ENCODE assay signal across 10 cellular contexts in genomic region chrX:23434356-23434884, GRCh38.
A peak's percentile ranks its signal among the peaks of the same experiment; 100 is the strongest.
DNase-seq lines count a peak whose midpoint lies in the region; ATAC-seq and TF ChIP-seq lines count a peak whose summit lies in the region.
"Had no signal": no experiment of that assay in that cellular context is flagged by ENCODE, and none has a peak within 500 bp of the region (broad histone marks: within the 10 kb centered on the region; RNA-seq: fewer than 3 reads in every experiment).

No MANE protein-coding gene starts in this region.

- H3K36me3 ChIP-seq in fibroblast of lung (ENCODE audit: control insufficient read depth, insufficient read depth, low read length) = no peaks in the 10 kb centered on the region
- H3K36me3 ChIP-seq in thyroid gland = no peaks in the 10 kb centered on the region

- no peak overlapping the region for H3K4ac ChIP-seq in H9 (ENCODE audit: low read depth, low read length)

- H2BK20ac ChIP-seq in H9 (ENCODE audit: low read depth, low read length, poor library complexity, severe bottlenecking) = no peak overlapping the region

- intact Hi-C loops in thyroid gland (cut with DNase I) = no loop called here

- no peak overlapping the region for H4K8ac ChIP-seq in H9 (replicated peaks; ENCODE audit: insufficient read length, low read depth, low read length)

- H2BK5ac ChIP-seq in H9 (ENCODE audit: insufficient read length, low read length) = no peak overlapping the region

- no peak overlapping the region for H2AK5ac ChIP-seq in H9 (ENCODE audit: insufficient read length, low read length)

- WGBS in thyroid gland, 2 donors = 68 to 82% methylated on average over 3 of the region's 3 CpGs
- no CpG with 5 or more reads among the region's 3 CpGs for WGBS in H9 (ENCODE audit: extremely low coverage, insufficient read length, low lambda C conversion rate)

- H3K27ac ChIP-seq in RWPE1 (peak overlapping the region; percentile 39; the same call in 1 of the 2 replicates), fibroblast of lung (ENCODE audit: insufficient read depth, low read length) (no peak overlapping the region), thyroid gland (no peak overlapping the region), H9 (ENCODE audit: insufficient read length, low read depth, low read length) (no peak overlapping the region)

- H3K27me3 Mint-ChIP-seq in mesothelial cell of epicardium (ENCODE audit: low read depth) (no peaks in the 10 kb centered on the region), H9 (ENCODE audit: low read depth) (no peaks in the 10 kb centered on the region)

- ATAC-seq in HG02973 (IDR thresholded peaks at IDR 0.05; ENCODE audit: unreplicated experiment) = no peak

- H3T11ph ChIP-seq in H9 (ENCODE audit: low read length) = no peak overlapping the region

- H3K23ac ChIP-seq in H9 (ENCODE audit: insufficient read length, low read depth, low read length) = no peak overlapping the region

- H3K14ac ChIP-seq in H9 (ENCODE audit: insufficient read depth, low read length) = no peak overlapping the region

- no peak overlapping the region for H4K91ac ChIP-seq in H9 (ENCODE audit: insufficient read length, low read depth, low read length)

- H2AFZ ChIP-seq in fibroblast of lung (ENCODE audit: low read length) = no peak overlapping the region
- H2AFZ ChIP-seq in H9 (ENCODE audit: low read length) = no peak overlapping the region

- no peaks in the 10 kb centered on the region for H3K27me3 ChIP-seq in fibroblast of lung (ENCODE audit: control insufficient read depth, insufficient read depth, low read length)
- no peaks in the 10 kb centered on the region for H3K27me3 ChIP-seq in thyroid gland
- no peaks in the 10 kb centered on the region for H3K27me3 ChIP-seq in H9 (ENCODE audit: insufficient read depth, low read length)

- H3K56ac ChIP-seq in H9 (ENCODE audit: insufficient read length, low read depth, low read length) = no peak overlapping the region

- no peaks in the 10 kb centered on the region for H3K79me1 ChIP-seq in H9 (ENCODE audit: insufficient read depth, low read depth, low read length, poor library complexity, severe bottlenecking)

- no peaks in the 10 kb centered on the region for H3K4me1 ChIP-seq in fibroblast of lung (ENCODE audit: control insufficient read depth, extremely low read depth, insufficient read depth, low read length)
- H3K4me1 ChIP-seq in thyroid gland = no peaks in the 10 kb centered on the region
- peaks cover 11% of the 10 kb centered on the region for H3K4me1 ChIP-seq in H9 (ENCODE audit: insufficient read depth, low read length)

- DNase-seq in RWPE1 (ENCODE audit: low spot score) (no peak), fibroblast of lung (ENCODE audit: low read depth in 2 of 2) (peak; percentile 90 to 95), mesothelial cell of epicardium (ENCODE audit: low spot score in 2 of 2, unreplicated experiment in 2 of 2) (no peak), thyroid gland (peak; percentile 51 to 83), NCI-H2029 treated with DMSO at 0.1 percent for 48 hours (lab: John Stamatoyannopoulos, UW) (no peak), HuH-7 (ENCODE audit: low spot score) (no peak), H9 (no peak)
- DNase-seq: activated T-cell treated with anti-CD3 and anti-CD28 coated beads, Interleukin-2, amount 50 U/mL, for 48 hours; T-helper 9 cell had no signal

- no peaks in the 10 kb centered on the region for H3K9me3 ChIP-seq in fibroblast of lung (ENCODE audit: control insufficient read depth, insufficient read depth, low read depth, low read length)
- H3K9me3 ChIP-seq in thyroid gland = no peaks in the 10 kb centered on the region
- H3K9me3 ChIP-seq in H9 (ENCODE audit: control insufficient read depth, low read depth, low read length) = no peaks in the 10 kb centered on the region

- H2BK120ac ChIP-seq in H9 (ENCODE audit: low read depth, low read length, poor library complexity, severe bottlenecking) = no peak overlapping the region

- no peak for TF ChIP-seq POLR2A in thyroid gland (IDR thresholded peaks at IDR 0.05)

- TF ChIP-seq CTCF in RWPE1 (conservative IDR thresholded peaks at IDR 0.05; ENCODE audit: low read depth) (no peak), fibroblast of lung (conservative IDR thresholded peaks at IDR 0.05 in 1 of 2, IDR thresholded peaks at IDR 0.05 in 1 of 2; ENCODE audit: low read depth in 1 of 2, low read length in 2 of 2) (no peak), mesothelial cell of epicardium (IDR thresholded peaks at IDR 0.05; ENCODE audit: unreplicated experiment) (no peak), thyroid gland (IDR thresholded peaks at IDR 0.05) (no peak), H9 (conservative IDR thresholded peaks at IDR 0.05) (no peak)

- H3K4me2 ChIP-seq in fibroblast of lung (ENCODE audit: extremely low read depth, insufficient read depth, low read length) = no peak overlapping the region
- H3K4me2 ChIP-seq in H9 (ENCODE audit: insufficient read depth, insufficient read length, low read length) = no peak overlapping the region

- no peak overlapping the region for H4K5ac ChIP-seq in H9 (ENCODE audit: insufficient read length, low read depth, low read length)

- no peak overlapping the region for H3K9ac ChIP-seq in fibroblast of lung (ENCODE audit: insufficient read depth, low read length)
- H3K9ac ChIP-seq in H9 (ENCODE audit: extremely low read depth, insufficient read length, low read length) = no peak overlapping the region

- POLR2A ChIA-PET in RWPE1 (lab: Yijun Ruan, JAX; ENCODE audit: low non-redundant PET) = no interaction called here

- no peak overlapping the region for H2BK15ac ChIP-seq in H9 (ENCODE audit: low read depth, low read length)

- no peak overlapping the region for H2BK12ac ChIP-seq in H9 (ENCODE audit: insufficient read length, low read depth, low read length)

- H3K9me3 Mint-ChIP-seq in mesothelial cell of epicardium (peaks cover 11% of the 10 kb centered on the region), H9 (peaks cover 9 to 15% of the 10 kb centered on the region in 2 experiments)

- H3K4me3 ChIP-seq in fibroblast of lung (replicated peaks in 1 of 4; ENCODE audit: control extremely low read depth in 1 of 4, insufficient read depth in 1 of 4, low read depth in 3 of 4, low read length in 4 of 4) (no peak overlapping the region), thyroid gland (replicated peaks in 1 of 3) (no peak overlapping the region)

- no peak overlapping the region for H3K18ac ChIP-seq in H9 (ENCODE audit: insufficient read length, low read depth, low read length)

- H4K20me1 ChIP-seq in fibroblast of lung (ENCODE audit: control insufficient read depth, extremely low read depth, insufficient read depth, low read length) (no peaks in the 10 kb centered on the region), H9 (ENCODE audit: control insufficient read depth, insufficient read depth, insufficient read length) (no peaks in the 10 kb centered on the region)

- no peaks in the 10 kb centered on the region for H3K23me2 ChIP-seq in H9 (ENCODE audit: insufficient read length, low read depth, low read length, poor library complexity, severe bottlenecking)

- H3K36me3 Mint-ChIP-seq in mesothelial cell of epicardium = no peaks in the 10 kb centered on the region
- H3K36me3 Mint-ChIP-seq in H9 (ENCODE audit: insufficient read depth in 1 of 3, low read depth in 3 of 3) = peaks cover 14 to 25% (median 16%) of the 10 kb centered on the region in 3 experiments

- H3K4me3 Mint-ChIP-seq in mesothelial cell of epicardium (no peak overlapping the region), H9 (no peak overlapping the region)

- CTCF ChIA-PET in RWPE1 (lab: Yijun Ruan, JAX) = no interaction called here

- H3K79me2 ChIP-seq in fibroblast of lung (ENCODE audit: control insufficient read depth, insufficient read depth, low read length) = no peaks in the 10 kb centered on the region
- no peaks in the 10 kb centered on the region for H3K79me2 ChIP-seq in H9 (ENCODE audit: insufficient read depth, low read length)

- H3K4me1 Mint-ChIP-seq in mesothelial cell of epicardium (no peaks in the 10 kb centered on the region), H9 (peaks cover 39 to 56% of the 10 kb centered on the region in 2 experiments)

- peak overlapping the region; percentile 40 for H3K27ac Mint-ChIP-seq in mesothelial cell of epicardium
- peak overlapping the region in 1 of 3 experiments; percentile 68; a peak in 1 of 7 replicates for H3K27ac Mint-ChIP-seq in H9

Comparison
In these comparisons a context has a peak if more than half of its experiments do, and no peak if none do; other contexts are left out.
1. DNase-seq: peak in fibroblast of lung (2 of 2) and thyroid gland (2 of 2); none in RWPE1 (single experiment), mesothelial cell of epicardium (0 of 2), NCI-H2029 treated with DMSO at 0.1 percent for 48 hours (single experiment), HuH-7 (single experiment) and H9 (single experiment).